Comparison of ENCODE assay signal across 22 cellular contexts in genomic region chr4:121740796-121741409, GRCh38. TPM values are rescaled to one million over a fixed set of nuclear protein-coding genes. Genes with fewer than 3 reads are reported as not detected.
"Had no signal": no experiment of that assay in that cellular context is flagged by ENCODE, and none has a peak within 500 bp of the region (broad histone marks: within the 10 kb centered on the region; RNA-seq: fewer than 3 reads in every experiment).

No MANE protein-coding gene starts in this region.

- H3K4me1 ChIP-seq: ascending aorta, breast epithelium, gastrocnemius medialis, psoas muscle, right lobe of liver had no signal

- H3K27me3 ChIP-seq: ascending aorta, breast epithelium, gastrocnemius medialis, heart left ventricle, right lobe of liver had no signal

- H3K9me3 ChIP-seq: ascending aorta, breast epithelium, gastrocnemius medialis, heart left ventricle, psoas muscle, right lobe of liver had no signal

- H3K36me3 Mint-ChIP-seq: activated naive CD4-positive, alpha-beta T cell treated with anti-CD3 and anti-CD28 coated beads, Interleukin-2, amount 10 ng/mL, durations not matched to agents 7 days and 5 days; memory B cell; natural killer cell treated with Interleukin-12 subunit alpha and Interleukin-12 subunit beta and Interleukin-15 and Interleukin-18, amount 100 ng/mL, for 72 hours had no signal

- DNase-seq: activated CD4-positive, alpha-beta T cell treated with anti-CD3 and anti-CD28 coated beads, Interleukin-2, amount 50 U/mL, for 48 hours; activated CD4-positive, CD25-positive, alpha-beta regulatory T cell treated with anti-CD3 and anti-CD28 coated beads, Interleukin-2, amount 50 U/mL, for 72 hours; activated naive CD4-positive, alpha-beta T cell treated with anti-CD3 and anti-CD28 coated beads, Interleukin-2, amount 10 ng/mL, durations not matched to agents 7 days and 5 days; activated T-cell treated with anti-CD3 and anti-CD28 coated beads, Interleukin-2, amount 50 U/mL, for 1 hour; effector memory CD4-positive, alpha-beta T cell; gastrocnemius medialis; heart left ventricle; psoas muscle; right lobe of liver; T-helper 9 cell had no signal

- H3K4me1 Mint-ChIP-seq: activated naive CD4-positive, alpha-beta T cell treated with anti-CD3 and anti-CD28 coated beads, Interleukin-2, amount 10 ng/mL, durations not matched to agents 7 days and 5 days; memory B cell had no signal

- ATAC-seq: gastrocnemius medialis, left lobe of liver, psoas muscle, right lobe of liver had no signal

- H3K27ac ChIP-seq: ascending aorta, breast epithelium, epithelial cell of prostate, gastrocnemius medialis, heart left ventricle, psoas muscle, right lobe of liver had no signal

- H3K4me3 Mint-ChIP-seq: activated naive CD4-positive, alpha-beta T cell treated with anti-CD3 and anti-CD28 coated beads, Interleukin-2, amount 10 ng/mL, durations not matched to agents 7 days and 5 days; dendritic cell treated with granulocyte-macrophage colony-stimulating factor and Interleukin-4, amounts not matched to agents 40 ng/mL and 50 ng/mL, for 4 days; memory B cell; natural killer cell treated with Interleukin-12 subunit alpha and Interleukin-12 subunit beta and Interleukin-15 and Interleukin-18, amount 100 ng/mL, for 72 hours; stimulated activated naive CD8-positive, alpha-beta T cell treated with anti-CD3 and anti-CD28 coated beads, Interleukin-15, Interleukin-2, amounts not matched to agents 100 ng/mL and 50 ng/mL, for 24 hours had no signal

- H3K9me3 Mint-ChIP-seq: activated T-helper 2 cell treated with anti-CD3 and anti-CD28 coated beads, Interferon-gamma antibody, Interleukin-2, Interleukin-4, amounts not matched to agents 10 μg/mL and 5 μg/mL and 100 μg/mL, durations not matched to agents 14 hours and 24 hours and 36 hours; dendritic cell treated with granulocyte-macrophage colony-stimulating factor and Interleukin-4, amounts not matched to agents 40 ng/mL and 50 ng/mL, for 4 days; memory B cell; natural killer cell treated with Interleukin-12 subunit alpha and Interleukin-12 subunit beta and Interleukin-15 and Interleukin-18, amount 100 ng/mL, for 72 hours; stimulated activated naive CD8-positive, alpha-beta T cell treated with anti-CD3 and anti-CD28 coated beads, Interleukin-15, Interleukin-2, amounts not matched to agents 100 ng/mL and 50 ng/mL, for 24 hours had no signal

- FAIRE-seq: keratinocyte had no signal

- H3K4me3 ChIP-seq: ascending aorta, breast epithelium, gastrocnemius medialis, heart left ventricle, psoas muscle, right lobe of liver, smooth muscle cell had no signal

- H3K27ac Mint-ChIP-seq: activated naive CD4-positive, alpha-beta T cell treated with anti-CD3 and anti-CD28 coated beads, Interleukin-2, amount 10 ng/mL, durations not matched to agents 7 days and 5 days; activated T-helper 2 cell treated with anti-CD3 and anti-CD28 coated beads, Interferon-gamma antibody, Interleukin-2, Interleukin-4, amounts not matched to agents 10 μg/mL and 5 μg/mL and 100 μg/mL, durations not matched to agents 14 hours and 24 hours and 36 hours; dendritic cell treated with granulocyte-macrophage colony-stimulating factor and Interleukin-4, amounts not matched to agents 40 ng/mL and 50 ng/mL, for 4 days; memory B cell; natural killer cell treated with Interleukin-12 subunit alpha and Interleukin-12 subunit beta and Interleukin-15 and Interleukin-18, amount 100 ng/mL, for 72 hours; stimulated activated naive CD8-positive, alpha-beta T cell treated with anti-CD3 and anti-CD28 coated beads, Interleukin-15, Interleukin-2, amounts not matched to agents 100 ng/mL and 50 ng/mL, for 24 hours had no signal

- H3K36me3 ChIP-seq: ascending aorta, breast epithelium, gastrocnemius medialis, heart left ventricle, right lobe of liver had no signal

RNA-seq across cellular contexts. Expression of gene SMIM43, which starts 24.1 kb away (rescaled TPM):
- total RNA-seq: activated T-helper 2 cell treated with anti-CD3 and anti-CD28 coated beads, Interferon-gamma antibody, Interleukin-2, Interleukin-4, amounts not matched to agents 10 μg/mL and 5 μg/mL and 100 μg/mL, durations not matched to agents 14 hours and 24 hours and 36 hours; ascending aorta; breast epithelium; cerebellum; gastrocnemius medialis; left lobe of liver; natural killer cell treated with Interleukin-12 subunit alpha and Interleukin-12 subunit beta and Interleukin-15 and Interleukin-18, amount 100 ng/mL, for 72 hours; psoas muscle; right lobe of liver; smooth muscle cell had no signal
